In genomic region chr16:4474192-4474961, GRCh38 we compare ENCODE assay signal across 1 cellular context.
TF ChIP-seq lines count a peak whose summit lies in the region.

Gene NMRAL1, minus strand, starts transcription at chr16:4474625. Its CDS starts 493 bp downstream, at chr16:4474132.

TF ChIP-seq in K562, 482 proteins besides CTCF, POLR2A, EP300 and RAD21 (continued from another document and continues in another):
- TF ChIP-seq TARDBP (IDR thresholded peaks at IDR 0.05) (no peak), GATA2 (CRISPR knock-in tag; IDR thresholded peaks at IDR 0.05) (no peak), ZBTB7A (IDR thresholded peaks at IDR 0.05; ENCODE audit: borderline replicate concordance, control insufficient read depth, low read depth, low read length) (peak; percentile 95), BRD4 (IDR thresholded peaks at IDR 0.05) (no peak), ZNF224 (CRISPR knock-in tag; IDR thresholded peaks at IDR 0.05) (no peak), SNIP1 (IDR thresholded peaks at IDR 0.05; ENCODE audit: low read depth) (no peak), ZNF830 (CRISPR knock-in tag; IDR thresholded peaks at IDR 0.05) (no peak), NR1H2 (CRISPR knock-in tag; IDR thresholded peaks at IDR 0.05) (no peak), THAP12 (CRISPR knock-in tag; IDR thresholded peaks at IDR 0.05) (peak; percentile 87), ADNP (tag; IDR thresholded peaks at IDR 0.05) (no peak), HDGF (IDR thresholded peaks at IDR 0.05) (no peak), SRF (CRISPR knock-in tag; IDR thresholded peaks at IDR 0.05) (peak in 1 of 2 experiments; percentile 61; a peak in 1 of 4 replicates), TRIM28 (IDR thresholded peaks at IDR 0.05) (no peak), SMARCA5 (IDR thresholded peaks at IDR 0.05) (no peak), MBD1 (CRISPR knock-in tag; IDR thresholded peaks at IDR 0.05) (no peak), PYGO2 (tag; IDR thresholded peaks at IDR 0.05) (no peak), ZBTB11 (CRISPR knock-in tag; IDR thresholded peaks at IDR 0.05) (peak in 1 of 3 experiments; percentile 50; a peak in 1 of 6 replicates), PKNOX1 (IDR thresholded peaks at IDR 0.05) (peak; percentile 85), EGR1 (conservative IDR thresholded peaks at IDR 0.05) (0 out of 2 replicates have a peak, but pooled peaks have one; percentile 11), PHF8 (IDR thresholded peaks at IDR 0.05; ENCODE audit: borderline replicate concordance, low read length) (peak; percentile 76), CBX3 (IDR thresholded peaks at IDR 0.05; ENCODE audit: borderline replicate concordance in 1 of 2, low read length in 2 of 2) (peak in 1 of 2 experiments; percentile 77; a peak in 2 of 3 replicates), ETS1 (conservative IDR thresholded peaks at IDR 0.05; ENCODE audit: control insufficient read depth, low read depth, low read length) (no peak), STAT5B (CRISPR knock-in tag; IDR thresholded peaks at IDR 0.05) (no peak), ARID3B (CRISPR knock-in tag; IDR thresholded peaks at IDR 0.05; ENCODE audit: borderline replicate concordance) (no peak), ZNF436 (CRISPR knock-in tag; IDR thresholded peaks at IDR 0.05) (no peak), ZNF3 (CRISPR knock-in tag; IDR thresholded peaks at IDR 0.05) (no peak), DMBX1 (CRISPR knock-in tag; IDR thresholded peaks at IDR 0.05; ENCODE audit: borderline replicate concordance) (no peak), YBX1 (IDR thresholded peaks at IDR 0.05) (no peak), MTA2 (IDR thresholded peaks at IDR 0.05; ENCODE audit: low read depth) (no peak), MEF2A (IDR thresholded peaks at IDR 0.05; ENCODE audit: control insufficient read depth, low read depth, low read length) (no peak), ZNF398 (CRISPR knock-in tag; IDR thresholded peaks at IDR 0.05) (no peak), RFX7 (CRISPR knock-in tag; IDR thresholded peaks at IDR 0.05) (no peak), SRSF9 (IDR thresholded peaks at IDR 0.05; ENCODE audit: borderline replicate concordance, low read depth, low read length) (no peak), ZNF766 (CRISPR knock-in tag; conservative IDR thresholded peaks at IDR 0.05) (no peak), KAT2B (IDR thresholded peaks at IDR 0.05; ENCODE audit: low read depth, low read length) (no peak), NEUROD1 (IDR thresholded peaks at IDR 0.05; ENCODE audit: borderline replicate concordance, low read depth, low read length, partially characterized antibody) (peak; percentile 50), NR2C1 (IDR thresholded peaks at IDR 0.05) (no peak), NR2C1 (tag; IDR thresholded peaks at IDR 0.05) (no peak), ARNT (IDR thresholded peaks at IDR 0.05) (peak in 1 of 2 experiments; percentile 68; a peak in 1 of 4 replicates), PURB (CRISPR knock-in tag; IDR thresholded peaks at IDR 0.05; ENCODE audit: low read depth) (no peak), EHMT2 (IDR thresholded peaks at IDR 0.05) (no peak), NFYB (IDR thresholded peaks at IDR 0.05; ENCODE audit: extremely low read depth, insufficient read length) (peak; percentile 45), KAT7 (CRISPR knock-in tag; IDR thresholded peaks at IDR 0.05; ENCODE audit: borderline replicate concordance) (peak; percentile 81; the same call in 1 of the 2 replicates), ATF2 (CRISPR knock-in tag; IDR thresholded peaks at IDR 0.05) (0 out of 2 replicates have a peak, but pooled peaks have one; percentile 17), ZNF232 (CRISPR knock-in tag; IDR thresholded peaks at IDR 0.05) (peak; percentile 29; the same call in 1 of the 2 replicates), POLR3G (IDR thresholded peaks at IDR 0.05; ENCODE audit: extremely low read depth, insufficient read length, insufficient replicate concordance) (no peak), ZNF584 (CRISPR knock-in tag; IDR thresholded peaks at IDR 0.05; ENCODE audit: low read depth) (no peak), CCAR2 (IDR thresholded peaks at IDR 0.05; ENCODE audit: low read depth, low read length) (no peak), NFIX (CRISPR knock-in tag; IDR thresholded peaks at IDR 0.05; ENCODE audit: low read depth) (no peak), RB1 (IDR thresholded peaks at IDR 0.05; ENCODE audit: low read depth) (peak; percentile 81; the same call in 1 of the 2 replicates), XRCC3 (IDR thresholded peaks at IDR 0.05) (no peak), MAFG (tag; conservative IDR thresholded peaks at IDR 0.05) (peak; percentile 54), RBFOX2 (IDR thresholded peaks at IDR 0.05; ENCODE audit: low read depth, low read length) (peak; percentile 95), STAT6 (CRISPR knock-in tag; IDR thresholded peaks at IDR 0.05) (no peak), LEF1 (IDR thresholded peaks at IDR 0.05) (peak; percentile 62; the same call in 1 of the 2 replicates), RBM39 (optimal IDR thresholded peaks at IDR 0.05; ENCODE audit: low read depth, low read length) (no peak), ILF3 (IDR thresholded peaks at IDR 0.05; ENCODE audit: borderline replicate concordance) (no peak)
